Comparison of ENCODE assay signal across 12 cellular contexts in genomic region chr22:17866621-17867020, GRCh38.
"Had no signal": no experiment of that assay in that cellular context is flagged by ENCODE, and none has a peak within 500 bp of the region (broad histone marks: within the 10 kb centered on the region; RNA-seq: fewer than 3 reads in every experiment).

No MANE protein-coding gene starts in this region.

- DNase-seq: activated B cell treated with CpG ODN at 0.5 μM for 24 hours; activated CD4-positive, alpha-beta T cell treated with anti-CD3 and anti-CD28 coated beads, Interleukin-2, amount 10 ng/mL, durations not matched to agents 24 days and 14 days; activated naive CD4-positive, alpha-beta T cell; activated naive CD8-positive, alpha-beta T cell treated with anti-CD3 and anti-CD28 coated beads, Interleukin-2, amount 50 U/mL, for 24 hours; central memory CD4-positive, alpha-beta T cell; endodermal cell; kidney glomerular epithelial cell; stimulated activated CD4-positive, alpha-beta T cell treated with anti-CD3 and anti-CD28 coated beads, Interleukin-4, amount 100 ng/mL, for 1 hour; stimulated activated CD8-positive, alpha-beta memory T cell treated with anti-CD3 and anti-CD28 coated beads, Interleukin-4, amount 100 ng/mL, for 48 hours; T-helper 17 cell had no signal

- H3K9me3 ChIP-seq: thyroid gland had no signal

- H3K27me3 ChIP-seq: thyroid gland had no signal

- H3K27ac ChIP-seq: thyroid gland had no signal

- H3K4me3 ChIP-seq: lung, thyroid gland had no signal
